2 cellular contexts compared by ENCODE assay signal in the genomic region with DNA sequence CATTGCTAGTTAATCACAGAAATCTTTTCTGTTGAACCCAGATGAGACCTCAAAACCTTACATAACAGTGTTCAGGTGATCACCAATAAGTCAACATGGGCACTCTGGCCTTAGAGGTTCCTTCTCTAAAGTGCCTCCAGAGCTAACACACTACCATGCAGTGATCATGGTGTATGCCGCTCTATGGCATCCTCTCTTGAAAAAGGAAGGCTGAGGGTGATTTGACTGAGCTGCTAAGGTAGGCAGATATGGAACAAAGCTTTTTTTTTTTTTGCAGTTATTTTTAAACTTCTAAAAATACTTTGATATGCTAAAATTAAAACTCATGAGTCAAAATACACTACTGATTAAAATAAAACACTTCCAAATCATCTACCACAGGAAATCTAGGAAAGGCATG.
A peak's percentile ranks its signal among the peaks of the same experiment; 100 is the strongest.
TF ChIP-seq lines count a peak whose summit lies in the region.

No MANE protein-coding gene starts in this region.

TF ChIP-seq in HepG2, 621 proteins besides CTCF, POLR2A, EP300 and RAD21:
- TF ChIP-seq AFF4 (CRISPR knock-in tag; IDR thresholded peaks at IDR 0.05) (no peak), HBP1 (CRISPR knock-in tag; IDR thresholded peaks at IDR 0.05; ENCODE audit: low read depth) (no peak), HDAC1 (CRISPR knock-in tag; IDR thresholded peaks at IDR 0.05) (no peak), SP4 (CRISPR knock-in tag; IDR thresholded peaks at IDR 0.05) (no peak), ZNF34 (CRISPR knock-in tag; IDR thresholded peaks at IDR 0.05; ENCODE audit: borderline replicate concordance) (no peak), GTF2F1 (IDR thresholded peaks at IDR 0.05; ENCODE audit: low read length) (no peak), FOXA1 (IDR thresholded peaks at IDR 0.05) (no peak), FOXA1 (CRISPR knock-in tag; IDR thresholded peaks at IDR 0.05) (peak; percentile 42; the same call in 1 of the 2 replicates), ZNF446 (CRISPR knock-in tag; IDR thresholded peaks at IDR 0.05) (no peak), FOXA3 (CRISPR knock-in tag; IDR thresholded peaks at IDR 0.05) (peak; percentile 24; the same call in 1 of the 2 replicates), ETV6 (CRISPR knock-in tag; conservative IDR thresholded peaks at IDR 0.05) (no peak)
- TF ChIP-seq, protein P1, sequence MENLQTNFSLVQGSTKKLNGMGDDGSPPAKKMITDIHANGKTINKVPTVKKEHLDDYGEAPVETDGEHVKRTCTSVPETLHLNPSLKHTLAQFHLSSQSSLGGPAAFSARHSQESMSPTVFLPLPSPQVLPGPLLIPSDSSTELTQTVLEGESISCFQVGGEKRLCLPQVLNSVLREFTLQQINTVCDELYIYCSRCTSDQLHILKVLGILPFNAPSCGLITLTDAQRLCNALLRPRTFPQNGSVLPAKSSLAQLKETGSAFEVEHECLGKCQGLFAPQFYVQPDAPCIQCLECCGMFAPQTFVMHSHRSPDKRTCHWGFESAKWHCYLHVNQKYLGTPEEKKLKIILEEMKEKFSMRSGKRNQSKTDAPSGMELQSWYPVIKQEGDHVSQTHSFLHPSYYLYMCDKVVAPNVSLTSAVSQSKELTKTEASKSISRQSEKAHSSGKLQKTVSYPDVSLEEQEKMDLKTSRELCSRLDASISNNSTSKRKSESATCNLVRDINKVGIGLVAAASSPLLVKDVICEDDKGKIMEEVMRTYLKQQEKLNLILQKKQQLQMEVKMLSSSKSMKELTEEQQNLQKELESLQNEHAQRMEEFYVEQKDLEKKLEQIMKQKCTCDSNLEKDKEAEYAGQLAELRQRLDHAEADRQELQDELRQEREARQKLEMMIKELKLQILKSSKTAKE (CRISPR knock-in tag; IDR thresholded peaks at IDR 0.05; ENCODE audit: borderline replicate concordance) = no peak

TF ChIP-seq in WTC11, 78 proteins besides CTCF, POLR2A, EP300 and RAD21:
- TF ChIP-seq ETV6 (CRISPR knock-in tag; IDR thresholded peaks at IDR 0.05) (no peak), EMX1 (CRISPR knock-in tag; IDR thresholded peaks at IDR 0.05) (no peak), GTF2I (CRISPR knock-in tag; conservative IDR thresholded peaks at IDR 0.05) (no peak), SP1 (CRISPR knock-in tag; conservative IDR thresholded peaks at IDR 0.05) (no peak)
- TF ChIP-seq, protein P2, sequence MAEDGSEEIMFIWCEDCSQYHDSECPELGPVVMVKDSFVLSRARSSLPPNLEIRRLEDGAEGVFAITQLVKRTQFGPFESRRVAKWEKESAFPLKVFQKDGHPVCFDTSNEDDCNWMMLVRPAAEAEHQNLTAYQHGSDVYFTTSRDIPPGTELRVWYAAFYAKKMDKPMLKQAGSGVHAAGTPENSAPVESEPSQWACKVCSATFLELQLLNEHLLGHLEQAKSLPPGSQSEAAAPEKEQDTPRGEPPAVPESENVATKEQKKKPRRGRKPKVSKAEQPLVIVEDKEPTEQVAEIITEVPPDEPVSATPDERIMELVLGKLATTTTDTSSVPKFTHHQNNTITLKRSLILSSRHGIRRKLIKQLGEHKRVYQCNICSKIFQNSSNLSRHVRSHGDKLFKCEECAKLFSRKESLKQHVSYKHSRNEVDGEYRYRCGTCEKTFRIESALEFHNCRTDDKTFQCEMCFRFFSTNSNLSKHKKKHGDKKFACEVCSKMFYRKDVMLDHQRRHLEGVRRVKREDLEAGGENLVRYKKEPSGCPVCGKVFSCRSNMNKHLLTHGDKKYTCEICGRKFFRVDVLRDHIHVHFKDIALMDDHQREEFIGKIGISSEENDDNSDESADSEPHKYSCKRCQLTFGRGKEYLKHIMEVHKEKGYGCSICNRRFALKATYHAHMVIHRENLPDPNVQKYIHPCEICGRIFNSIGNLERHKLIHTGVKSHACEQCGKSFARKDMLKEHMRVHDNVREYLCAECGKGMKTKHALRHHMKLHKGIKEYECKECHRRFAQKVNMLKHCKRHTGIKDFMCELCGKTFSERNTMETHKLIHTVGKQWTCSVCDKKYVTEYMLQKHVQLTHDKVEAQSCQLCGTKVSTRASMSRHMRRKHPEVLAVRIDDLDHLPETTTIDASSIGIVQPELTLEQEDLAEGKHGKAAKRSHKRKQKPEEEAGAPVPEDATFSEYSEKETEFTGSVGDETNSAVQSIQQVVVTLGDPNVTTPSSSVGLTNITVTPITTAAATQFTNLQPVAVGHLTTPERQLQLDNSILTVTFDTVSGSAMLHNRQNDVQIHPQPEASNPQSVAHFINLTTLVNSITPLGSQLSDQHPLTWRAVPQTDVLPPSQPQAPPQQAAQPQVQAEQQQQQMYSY (CRISPR knock-in tag; IDR thresholded peaks at IDR 0.05) = no peak
- TF ChIP-seq, protein P3, sequence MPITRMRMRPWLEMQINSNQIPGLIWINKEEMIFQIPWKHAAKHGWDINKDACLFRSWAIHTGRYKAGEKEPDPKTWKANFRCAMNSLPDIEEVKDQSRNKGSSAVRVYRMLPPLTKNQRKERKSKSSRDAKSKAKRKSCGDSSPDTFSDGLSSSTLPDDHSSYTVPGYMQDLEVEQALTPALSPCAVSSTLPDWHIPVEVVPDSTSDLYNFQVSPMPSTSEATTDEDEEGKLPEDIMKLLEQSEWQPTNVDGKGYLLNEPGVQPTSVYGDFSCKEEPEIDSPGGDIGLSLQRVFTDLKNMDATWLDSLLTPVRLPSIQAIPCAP (CRISPR knock-in tag; IDR thresholded peaks at IDR 0.05) = no peak
